In the genomic region with DNA sequence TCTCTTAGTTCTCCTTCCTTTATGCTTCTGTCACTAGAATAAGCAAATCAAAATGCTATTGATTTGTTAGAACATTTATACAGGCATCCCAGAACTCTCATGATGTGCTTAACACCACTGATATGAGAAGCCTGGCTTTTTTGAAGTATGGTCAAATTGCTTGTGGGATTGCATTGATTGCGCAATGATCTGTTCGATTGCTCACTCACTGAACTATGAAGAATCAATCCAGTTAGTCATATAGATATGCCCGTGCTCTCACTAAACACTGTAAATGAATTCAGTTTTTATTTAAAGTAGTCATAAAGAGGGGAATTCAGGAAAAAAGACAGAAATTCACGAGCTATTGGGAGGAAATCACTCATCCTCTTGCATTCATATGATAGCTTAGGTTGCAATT, we compare ENCODE assay signal across 1 cellular context.
TF ChIP-seq lines count a peak whose summit lies in the region.

No MANE protein-coding gene starts in this region.

TF ChIP-seq in IMR-90, 13 proteins besides CTCF, POLR2A, EP300 and RAD21:
- TF ChIP-seq, protein P1, sequence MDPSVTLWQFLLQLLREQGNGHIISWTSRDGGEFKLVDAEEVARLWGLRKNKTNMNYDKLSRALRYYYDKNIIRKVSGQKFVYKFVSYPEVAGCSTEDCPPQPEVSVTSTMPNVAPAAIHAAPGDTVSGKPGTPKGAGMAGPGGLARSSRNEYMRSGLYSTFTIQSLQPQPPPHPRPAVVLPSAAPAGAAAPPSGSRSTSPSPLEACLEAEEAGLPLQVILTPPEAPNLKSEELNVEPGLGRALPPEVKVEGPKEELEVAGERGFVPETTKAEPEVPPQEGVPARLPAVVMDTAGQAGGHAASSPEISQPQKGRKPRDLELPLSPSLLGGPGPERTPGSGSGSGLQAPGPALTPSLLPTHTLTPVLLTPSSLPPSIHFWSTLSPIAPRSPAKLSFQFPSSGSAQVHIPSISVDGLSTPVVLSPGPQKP (IDR thresholded peaks at IDR 0.05; ENCODE audit: borderline replicate concordance, low read depth, low read length), result no peak
- TF ChIP-seq CEBPB (IDR thresholded peaks at IDR 0.05; ENCODE audit: low read depth, low read length) (peak; percentile 98), FOS (IDR thresholded peaks at IDR 0.05; ENCODE audit: low read depth, low read length) (no peak), MAZ (IDR thresholded peaks at IDR 0.05; ENCODE audit: borderline replicate concordance, low read depth, low read length) (no peak), RCOR1 (IDR thresholded peaks at IDR 0.05; ENCODE audit: insufficient replicate concordance, low read length) (no peak), MAFK (IDR thresholded peaks at IDR 0.05; ENCODE audit: low read depth, low read length) (no peak), CHD1 (IDR thresholded peaks at IDR 0.05; ENCODE audit: low read depth, low read length) (no peak)
TF ChIP-seq in IMR-90: peak in this region for 1.
